In genomic region chr1:187947359-187947758, GRCh38 we compare ENCODE assay signal across 5 cellular contexts.
"Had no signal": no experiment of that assay in that cellular context is flagged by ENCODE, and none has a peak within 500 bp of the region (broad histone marks: within the 10 kb centered on the region; RNA-seq: fewer than 3 reads in every experiment).

No MANE protein-coding gene starts in this region.

- ATAC-seq: HepG2, K562 had no signal

- DNase-seq: IMR-90, KBM-7, KG1 had no signal
